22 cellular contexts compared by ENCODE assay signal in the genomic region with DNA sequence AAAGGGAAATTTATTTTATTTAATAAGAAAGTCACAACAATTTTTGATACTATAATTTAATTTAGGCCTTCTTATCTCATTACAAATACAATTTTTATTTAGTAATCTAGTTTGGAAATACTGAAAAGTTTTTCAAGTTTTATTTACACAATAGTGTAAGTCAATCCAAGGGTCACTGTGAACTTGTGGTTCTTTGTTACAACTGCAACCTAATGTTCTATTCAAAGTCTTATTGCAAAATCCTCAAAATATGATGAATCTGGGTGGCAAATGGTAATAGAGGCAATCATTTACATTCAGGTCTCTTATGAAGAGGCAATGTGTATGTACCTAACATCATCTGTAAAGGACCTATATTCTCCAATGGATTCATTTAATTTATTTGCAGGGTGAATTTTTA.
"Had no signal": no experiment of that assay in that cellular context is flagged by ENCODE, and none has a peak within 500 bp of the region (broad histone marks: within the 10 kb centered on the region; RNA-seq: fewer than 3 reads in every experiment).

No MANE protein-coding gene starts in this region.

- H3K4me1 ChIP-seq: foreskin keratinocyte, sigmoid colon, testis, transverse colon had no signal

- H3K4me3 ChIP-seq: coronary artery, ovary, sigmoid colon, testis, transverse colon had no signal

- ATAC-seq: activated CD4-positive, alpha-beta T cell treated with anti-CD3 and anti-CD28 coated beads for 36 hours; activated CD8-positive, alpha-beta memory T cell treated with anti-CD3 and anti-CD28 coated beads, Interleukin-2, amount 10 ng/mL, durations not matched to agents 7 days and 5 days; activated CD8-positive, alpha-beta T cell treated with anti-CD3 and anti-CD28 coated beads, Interleukin-2, amount 10 ng/mL, durations not matched to agents 7 days and 5 days; activated naive CD8-positive, alpha-beta T cell treated with anti-CD3 and anti-CD28 coated beads, Interleukin-2, amount 50 U/mL, for 24 hours; foreskin keratinocyte; heart left ventricle had no signal

- DNase-seq: activated CD4-positive, alpha-beta T cell treated with anti-CD3 and anti-CD28 coated beads for 36 hours; activated CD4-positive, CD25-positive, alpha-beta regulatory T cell; activated CD8-positive, alpha-beta memory T cell treated with anti-CD3 and anti-CD28 coated beads, Interleukin-2, amount 10 ng/mL, durations not matched to agents 7 days and 5 days; activated CD8-positive, alpha-beta T cell treated with anti-CD3 and anti-CD28 coated beads, Interleukin-2, amount 10 ng/mL, durations not matched to agents 7 days and 5 days; activated naive CD8-positive, alpha-beta T cell treated with anti-CD3 and anti-CD28 coated beads, Interleukin-2, amount 50 U/mL, for 24 hours; activated T-cell treated with anti-CD3 and anti-CD28 coated beads, Interleukin-2, amount 50 U/mL, for 48 hours; anterior cingulate cortex; dorsolateral prefrontal cortex; effector memory CD4-positive, alpha-beta T cell; erythroblast; foreskin keratinocyte; heart left ventricle; left ventricle myocardium inferior; naive B cell; nephron progenitor cell; ovary; retina; sigmoid colon; stimulated activated naive CD4-positive, alpha-beta T cell treated with Interleukin-2 at 50 U/mL for 16 hours; testis; transverse colon had no signal

- H3K27me3 ChIP-seq: dorsolateral prefrontal cortex, foreskin keratinocyte, heart left ventricle, ovary, sigmoid colon, testis, transverse colon had no signal

- H3K9me3 ChIP-seq: heart left ventricle, left ventricle myocardium inferior, ovary, sigmoid colon, testis, transverse colon had no signal

- H3K27ac ChIP-seq: coronary artery, foreskin keratinocyte, heart left ventricle, left ventricle myocardium inferior, ovary, sigmoid colon, testis, transverse colon had no signal

- H3K36me3 ChIP-seq: heart left ventricle, left ventricle myocardium inferior, ovary, sigmoid colon, transverse colon had no signal
